Comparison of ENCODE assay signal across 2 cellular contexts in genomic region chr12:124874988-124875802, GRCh38.
TF ChIP-seq lines count a peak whose summit lies in the region.

No MANE protein-coding gene starts in this region.

TF ChIP-seq in K562, 482 proteins besides CTCF, POLR2A, EP300 and RAD21 (continues in another document):
- TF ChIP-seq CBFA2T3 (IDR thresholded peaks at IDR 0.05) (peak; percentile 69), CCNT2 (IDR thresholded peaks at IDR 0.05; ENCODE audit: borderline replicate concordance, extremely low read depth, insufficient read length, low read depth, low read length) (no peak), ZNF551 (CRISPR knock-in tag; IDR thresholded peaks at IDR 0.05) (no peak), RBM22 (IDR thresholded peaks at IDR 0.05; ENCODE audit: low read depth, low read length, poor library complexity, severe bottlenecking) (no peak), ZNF184 (CRISPR knock-in tag; IDR thresholded peaks at IDR 0.05) (no peak), RREB1 (CRISPR knock-in tag; IDR thresholded peaks at IDR 0.05) (no peak), CC2D1A (IDR thresholded peaks at IDR 0.05) (no peak), KAT7 (CRISPR knock-in tag; IDR thresholded peaks at IDR 0.05; ENCODE audit: borderline replicate concordance) (0 out of 2 replicates have a peak, but pooled peaks have one; percentile 35), TFAP4 (CRISPR knock-in tag; IDR thresholded peaks at IDR 0.05; ENCODE audit: borderline replicate concordance) (peak; percentile 48; the same call in 1 of the 2 replicates), ZNF639 (CRISPR knock-in tag; conservative IDR thresholded peaks at IDR 0.05 in 1 of 2, IDR thresholded peaks at IDR 0.05 in 1 of 2) (0 out of 4 replicates have a peak, but pooled peaks of 1 of the 2 experiments have one; percentile 27), RCOR1 (IDR thresholded peaks at IDR 0.05; ENCODE audit: borderline replicate concordance in 1 of 2, low read depth in 2 of 2, low read length in 2 of 2) (no peak), TBL1XR1 (IDR thresholded peaks at IDR 0.05; ENCODE audit: low read length in 2 of 2) (no peak), DPF2 (IDR thresholded peaks at IDR 0.05) (peak; percentile 62), CHD2 (IDR thresholded peaks at IDR 0.05; ENCODE audit: low read depth, low read length) (no peak), TOE1 (IDR thresholded peaks at IDR 0.05; ENCODE audit: borderline replicate concordance) (no peak), TOE1 (CRISPR knock-in tag; IDR thresholded peaks at IDR 0.05; ENCODE audit: borderline replicate concordance, low read depth) (no peak), HINFP (tag; conservative IDR thresholded peaks at IDR 0.05; ENCODE audit: low read depth) (no peak), CBFA2T2 (conservative IDR thresholded peaks at IDR 0.05) (peak; percentile 52; the same call in 1 of the 2 replicates), CEBPB (tag; IDR thresholded peaks at IDR 0.05) (peak; percentile 72), GTF2E2 (tag; IDR thresholded peaks at IDR 0.05) (no peak), YY1 (IDR thresholded peaks at IDR 0.05; ENCODE audit: borderline replicate concordance in 1 of 3, control insufficient read depth in 1 of 3, extremely low read depth in 1 of 3, insufficient read depth in 3 of 3, insufficient read length in 1 of 3, insufficient replicate concordance in 2 of 3, low read depth in 1 of 3, low read length in 2 of 3) (peak in 1 of 3 experiments; percentile 5), STAG1 (CRISPR knock-in tag; IDR thresholded peaks at IDR 0.05; ENCODE audit: borderline replicate concordance) (no peak), ZNF316 (IDR thresholded peaks at IDR 0.05) (no peak)

TF ChIP-seq in HepG2, 621 proteins besides CTCF, POLR2A, EP300 and RAD21:
- TF ChIP-seq POGZ (CRISPR knock-in tag; IDR thresholded peaks at IDR 0.05) (0 out of 2 replicates have a peak, but pooled peaks have one; percentile 24), DPF2 (CRISPR knock-in tag; IDR thresholded peaks at IDR 0.05; ENCODE audit: borderline replicate concordance, low read depth) (no peak), ZNF263 (CRISPR knock-in tag; IDR thresholded peaks at IDR 0.05) (0 out of 2 replicates have a peak, but pooled peaks have one; percentile 31)
